ENCODE assay signal across 8 cellular contexts in genomic region chr14:105419305-105420091, GRCh38. TPM values are rescaled to one million over a fixed set of nuclear protein-coding genes. Genes with fewer than 3 reads are reported as not detected.
DNase-seq lines count a peak whose midpoint lies in the region; ATAC-seq and TF ChIP-seq lines count a peak whose summit lies in the region.

TSS of gene MTA1 (plus strand) at chr14:105419827. CDS start at chr14:105420036, 209 bp downstream.

- TF ChIP-seq POLR2A in upper lobe of left lung (IDR thresholded peaks at IDR 0.05): no peak

- peak within 1 kb of the TSS; percentile 3 to 83 (median 80) for H3K27ac ChIP-seq in upper lobe of left lung

- peaks cover 32% of the 10 kb centered on the region for H3K36me3 Mint-ChIP-seq in Caco-2 (ENCODE audit: insufficient read depth, unreplicated experiment)
- H3K36me3 Mint-ChIP-seq in activated T-cell treated with anti-CD3 and anti-CD28 coated beads, Interleukin-2, amount 50 U/mL, for 72 hours (ENCODE audit: insufficient read depth in 2 of 2): peaks cover 3 to 7% of the 10 kb centered on the region in 2 donors
- H3K36me3 Mint-ChIP-seq in nephron progenitor cell (ENCODE audit: low read depth): peaks cover 25% of the 10 kb centered on the region

- ATAC-seq in GM21717 (IDR thresholded peaks at IDR 0.05; ENCODE audit: unreplicated experiment) (peak; percentile 44), upper lobe of left lung (ENCODE audit: low FRiP score in 2 of 2) (peak in 1 of 2 donors; percentile 78)
- ATAC-seq in activated T-cell treated with anti-CD3 and anti-CD28 coated beads, Interleukin-2, amount 50 U/mL, for 72 hours (replicated peaks in 1 of 2): peak; percentile 74 to 81

- no peaks in the 10 kb centered on the region; the same call in 1 of the 2 replicates for H3K36me3 ChIP-seq in Caco-2 (ENCODE audit: control insufficient read depth, insufficient read depth, low read length)
- H3K36me3 ChIP-seq in upper lobe of left lung: no peaks in the 10 kb centered on the region

- H3K27me3 Mint-ChIP-seq in Caco-2 (ENCODE audit: insufficient read depth, unreplicated experiment) (no peaks in the 10 kb centered on the region), nephron progenitor cell (ENCODE audit: low read depth, poor library complexity) (peaks cover 10% of the 10 kb centered on the region)
- H3K27me3 Mint-ChIP-seq in activated T-cell treated with anti-CD3 and anti-CD28 coated beads, Interleukin-2, amount 50 U/mL, for 72 hours (ENCODE audit: low read depth): no peaks in the 10 kb centered on the region

- peaks cover 24% of the 10 kb centered on the region for H3K4me1 ChIP-seq in Caco-2
- H3K4me1 ChIP-seq in upper lobe of left lung: peaks cover 26 to 49% (median 33%) of the 10 kb centered on the region in 4 donors

- peak within 1 kb of the TSS; percentile 79 for H3K4me3 ChIP-seq in Caco-2 (ENCODE audit: low read depth, low read length)
- peak within 1 kb of the TSS; percentile 79 for H3K4me3 ChIP-seq in fibroblast of mammary gland (ENCODE audit: control insufficient read depth, low read depth, low read length)
- H3K4me3 ChIP-seq in upper lobe of left lung: peak within 1 kb of the TSS; percentile 78 to 92 (median 83)

- TF ChIP-seq EP300 in upper lobe of left lung (IDR thresholded peaks at IDR 0.05): no peak

- 3 to 9% methylated on average over 18 to 32 of the region's 93 CpGs for WGBS in upper lobe of left lung, 2 donors

- H3K9me3 Mint-ChIP-seq in Caco-2 (ENCODE audit: unreplicated experiment): no peaks in the 10 kb centered on the region
- no peaks in the 10 kb centered on the region for H3K9me3 Mint-ChIP-seq in activated T-cell treated with anti-CD3 and anti-CD28 coated beads, Interleukin-2, amount 50 U/mL, for 72 hours
- peaks cover 8% of the 10 kb centered on the region for H3K9me3 Mint-ChIP-seq in nephron progenitor cell

- TF ChIP-seq CTCF in Caco-2 (IDR thresholded peaks at IDR 0.05; ENCODE audit: insufficient read depth in 1 of 2, low read depth in 1 of 2, low read length in 1 of 2, severe bottlenecking in 1 of 2, unreplicated experiment in 1 of 2) (no peak), fibroblast of mammary gland (conservative IDR thresholded peaks at IDR 0.05; ENCODE audit: control insufficient read depth, insufficient read depth, low read depth, low read length) (no peak), nephron progenitor cell (IDR thresholded peaks at IDR 0.05) (no peak), upper lobe of left lung (IDR thresholded peaks at IDR 0.05) (no peak)

- H3K9me3 ChIP-seq in Caco-2 (no peaks in the 10 kb centered on the region), upper lobe of left lung (no peaks in the 10 kb centered on the region)

- CTCF ChIA-PET in Caco-2 (lab: Charles Lee): no interaction called here

- BruUV-seq in Caco-2 (replicated peaks; lab: Mats Ljungman, UMichigan): no TSS peak

- H3K27ac Mint-ChIP-seq in Caco-2 (ENCODE audit: unreplicated experiment) (peak within 1 kb of the TSS; percentile 91), nephron progenitor cell (no peak within 1 kb of the TSS)
- H3K27ac Mint-ChIP-seq in activated T-cell treated with anti-CD3 and anti-CD28 coated beads, Interleukin-2, amount 50 U/mL, for 72 hours: peak within 1 kb of the TSS; percentile 88

- DNase-seq in Caco-2 (peak in 1 of 2 experiments; percentile 57), NCI-H774 (lab: John Stamatoyannopoulos, UW) (peak; percentile 26), fibroblast of mammary gland (ENCODE audit: low read depth) (no peak), nephron progenitor cell (peak; percentile 67), upper lobe of left lung (peak; percentile 54 to 93), NCI-H1694 treated with DMSO at 0.1 percent for 48 hours (lab: John Stamatoyannopoulos, UW) (no peak)
- DNase-seq in activated T-cell treated with anti-CD3 and anti-CD28 coated beads, Interleukin-2, amount 50 U/mL, for 72 hours: peak; percentile 63 to 68

- H3K27me3 ChIP-seq in Caco-2 (replicated peaks; ENCODE audit: control insufficient read depth, insufficient read depth, low read length) (no peaks in the 10 kb centered on the region), upper lobe of left lung (no peaks in the 10 kb centered on the region)

- peak within 1 kb of the TSS; percentile 88 for H3K4me3 Mint-ChIP-seq in Caco-2 (ENCODE audit: unreplicated experiment)
- H3K4me3 Mint-ChIP-seq in activated T-cell treated with anti-CD3 and anti-CD28 coated beads, Interleukin-2, amount 50 U/mL, for 72 hours: peak within 1 kb of the TSS; percentile 88 to 90
- H3K4me3 Mint-ChIP-seq in nephron progenitor cell: peak within 1 kb of the TSS; percentile 91

- peaks cover 10% of the 10 kb centered on the region for H3K4me1 Mint-ChIP-seq in Caco-2 (ENCODE audit: low read depth, unreplicated experiment)
- peaks cover 39% of the 10 kb centered on the region for H3K4me1 Mint-ChIP-seq in activated T-cell treated with anti-CD3 and anti-CD28 coated beads, Interleukin-2, amount 50 U/mL, for 72 hours (ENCODE audit: low read depth)
- peaks cover 56% of the 10 kb centered on the region for H3K4me1 Mint-ChIP-seq in nephron progenitor cell

- intact Hi-C loops in Caco-2 (cut with micrococcal nuclease; ENCODE audit: unreplicated experiment): no loop called here

- POLR2A ChIA-PET in Caco-2 (lab: Charles Lee): no interaction called here

RNA-seq across cellular contexts. Expression of gene MTA1, which starts in this region (rescaled TPM):
- total RNA-seq in Caco-2 (2022) (158 and 167 TPM in 2 replicates), upper lobe of left lung (100 to 1,000 TPM in 2 of 6 donors, 10 to 100 TPM in 4; 64.8 to 315 (median 94.9) TPM)
- 100 to 1,000 TPM; 125 to 140 TPM for total RNA-seq in activated T-cell treated with anti-CD3 and anti-CD28 coated beads, Interleukin-2, amount 50 U/mL, for 72 hours

Comparison
In these comparisons a context has a peak if more than half of its experiments do, and no peak if none do; other contexts are left out.
1. DNase-seq: peak in NCI-H774 (single experiment), activated T-cell treated with anti-CD3 and anti-CD28 coated beads, Interleukin-2, amount 50 U/mL, for 72 hours (2 of 2), nephron progenitor cell (single experiment) and upper lobe of left lung (2 of 2); none in fibroblast of mammary gland (single experiment) and NCI-H1694 treated with DMSO at 0.1 percent for 48 hours (single experiment).
2. Peak in every context shown above with its lines, with median percentiles within 50 percentile points of each other: H3K4me3 ChIP-seq and H3K4me3 Mint-ChIP-seq.